In genomic region chr2:33177627-33178026, GRCh38 we compare ENCODE assay signal across 23 cellular contexts.
"Had no signal": no experiment of that assay in that cellular context is flagged by ENCODE, and none has a peak within 500 bp of the region (broad histone marks: within the 10 kb centered on the region; RNA-seq: fewer than 3 reads in every experiment).

No MANE protein-coding gene starts in this region.

- ATAC-seq: left colon; left lung; lower lobe of right lung; naive thymus-derived CD8-positive, alpha-beta T cell; pancreas; psoas muscle; right lobe of liver; stimulated activated naive B cell treated with anti-CD40 and anti-IgM and Interleukin-4, amounts not matched to agents 10 μg/mL and 1 μg/mL and 100 μg/mL, for 72 hours; stimulated activated naive CD8-positive, alpha-beta T cell treated with anti-CD3 and anti-CD28 coated beads, Interleukin-15, Interleukin-2, amounts not matched to agents 100 U/mL and 50 U/mL, for 24 hours had no signal

- H3K27ac ChIP-seq: left lung, lower lobe of right lung, pancreas, psoas muscle, right lobe of liver, stomach, testis, tibial nerve, uterus had no signal

- H3K27me3 ChIP-seq: left lung, pancreas, right lobe of liver, stomach, testis, tibial nerve, uterus had no signal

- DNase-seq: hypothalamus; immature natural killer cell; kidney; left colon; left lung; lower lobe of right lung; mammary epithelial cell; mesenchymal stem cell; naive thymus-derived CD8-positive, alpha-beta T cell; nucleus accumbens; pancreas; posterior cingulate gyrus; psoas muscle; right lobe of liver; stimulated activated CD4-positive, alpha-beta T cell treated with anti-CD3 and anti-CD28 coated beads, Interleukin-2, amount 100 ng/mL, for 24 hours; stimulated activated CD4-positive, alpha-beta T cell treated with anti-CD3 and anti-CD28 coated beads, Interleukin-4, amount 100 ng/mL, for 1 hour; stimulated activated naive B cell treated with anti-CD40 and anti-IgM and Interleukin-4, amounts not matched to agents 10 μg/mL and 1 μg/mL and 100 μg/mL, for 72 hours; stimulated activated naive CD8-positive, alpha-beta T cell treated with anti-CD3 and anti-CD28 coated beads, Interleukin-15, Interleukin-2, amounts not matched to agents 100 U/mL and 50 U/mL, for 24 hours; stomach; testis; uterus had no signal

- H3K4me1 ChIP-seq: left lung, lower lobe of right lung, pancreas, psoas muscle, right lobe of liver, testis, tibial nerve, uterus had no signal

- H3K36me3 ChIP-seq: left lung, lower lobe of right lung, pancreas, right lobe of liver, stomach, tibial nerve, uterus had no signal

- H3K4me3 ChIP-seq: left lung, lower lobe of right lung, pancreas, psoas muscle, right lobe of liver, smooth muscle cell, stomach, testis, tibial nerve, uterus had no signal

- H3K9me3 ChIP-seq: left lung, lower lobe of right lung, pancreas, psoas muscle, right lobe of liver, stomach, testis, tibial nerve, uterus had no signal
